Comparison of ENCODE assay signal across 24 cellular contexts in the genomic region with DNA sequence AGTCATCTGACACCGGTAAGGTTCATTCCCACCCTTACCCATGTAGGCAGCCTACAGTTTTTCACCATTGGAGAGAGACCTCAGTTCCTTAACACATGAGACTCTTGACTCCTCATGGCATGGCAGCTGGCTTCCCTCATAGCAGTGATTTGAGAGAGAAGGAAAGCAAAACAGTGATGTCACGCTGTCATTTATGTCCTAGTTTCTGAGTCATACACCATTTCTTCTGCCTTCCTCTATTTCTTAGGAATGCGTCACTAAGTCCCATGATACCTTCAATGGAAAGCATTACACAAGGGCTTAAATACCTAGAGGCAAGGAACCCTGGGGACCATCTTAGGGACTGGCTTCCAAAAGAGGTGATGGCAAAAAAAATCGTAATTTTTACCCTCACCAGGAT.
A peak's percentile ranks its signal among the peaks of the same experiment; 100 is the strongest.
DNase-seq lines count a peak whose midpoint lies in the region; ATAC-seq, FAIRE-seq and TF ChIP-seq lines count a peak whose summit lies in the region.
"Had no signal": no experiment of that assay in that cellular context is flagged by ENCODE, and none has a peak within 500 bp of the region (broad histone marks: within the 10 kb centered on the region; RNA-seq: fewer than 3 reads in every experiment).

No MANE protein-coding gene starts in this region.

- H3K4ac ChIP-seq in neuronal stem cell (ENCODE audit: low read length) = no peak overlapping the region

- no peak overlapping the region for H3K4me3 Mint-ChIP-seq in natural killer cell
- H3K4me3 Mint-ChIP-seq: activated CD4-positive, alpha-beta T cell treated with anti-CD3 and anti-CD28 coated beads, Interleukin-2, amount 10 ng/mL, durations not matched to agents 7 days and 5 days; activated T-cell treated with anti-CD3 and anti-CD28 coated beads, Interleukin-2, amount 50 U/mL, for 24 hours; HFFc6; IgD-negative memory B cell; neural crest cell; T-helper 2 cell treated with Interferon-gamma antibody and Interleukin-4, amounts not matched to agents 5 μg/mL and 100 μg/mL, for 36 hours had no signal

- H3K27ac Mint-ChIP-seq in natural killer cell = no peak overlapping the region
- H3K27ac Mint-ChIP-seq: activated CD4-positive, alpha-beta T cell treated with anti-CD3 and anti-CD28 coated beads, Interleukin-2, amount 10 ng/mL, durations not matched to agents 7 days and 5 days; activated T-cell treated with anti-CD3 and anti-CD28 coated beads, Interleukin-2, amount 50 U/mL, for 24 hours; HFFc6; IgD-negative memory B cell; T-helper 2 cell treated with Interferon-gamma antibody and Interleukin-4, amounts not matched to agents 5 μg/mL and 100 μg/mL, for 36 hours had no signal

- no peak overlapping the region for H3K4me3 ChIP-seq in GM23248
- no peak overlapping the region for H3K4me3 ChIP-seq in NB4 (ENCODE audit: low read depth, low read length)
- no peak overlapping the region for H3K4me3 ChIP-seq in choroid plexus epithelial cell (ENCODE audit: low read depth, low read length)
- H3K4me3 ChIP-seq in neuronal stem cell (ENCODE audit: low read length in 2 of 2) = no peak overlapping the region
- H3K4me3 ChIP-seq: BLaER1 treated with 17β-estradiol and CSF1 and Interleukin-3, amounts not matched to agents 10 nM and 100 nM had no signal

- H3K4me2 ChIP-seq in GM23248 (ENCODE audit: unreplicated experiment) (no peak overlapping the region), neuronal stem cell (ENCODE audit: insufficient read depth, low read length, poor library complexity, severe bottlenecking) (no peak overlapping the region)
- H3K4me2 ChIP-seq: BLaER1 treated with 17β-estradiol and CSF1 and Interleukin-3, amounts not matched to agents 10 nM and 100 nM had no signal

- no peak for FAIRE-seq in HTR-8/SVneo (lab: Jason Lieb, UNC)
- FAIRE-seq: kidney had no signal

- DNase-seq in GM23248 = peak; percentile 9
- DNase-seq in NB4 (ENCODE audit: low read depth) = peak; percentile 7
- peak; percentile 33 for DNase-seq in choroid plexus epithelial cell (ENCODE audit: low read depth)
- DNase-seq in myocyte (ENCODE audit: low read depth) = peak; percentile 67
- DNase-seq in neuronal stem cell (ENCODE audit: low spot score) = no peak
- no peak for DNase-seq in HTR-8/SVneo (ENCODE audit: insufficient read length, low spot score)
- DNase-seq in natural killer cell = no peak
- DNase-seq: activated CD4-positive, alpha-beta T cell treated with anti-CD3 and anti-CD28 coated beads, Interleukin-2, amount 10 ng/mL, durations not matched to agents 7 days and 5 days; activated gamma-delta T cell treated with Interleukin-2 at 50 U/mL for 16 hours; activated T-cell treated with anti-CD3 and anti-CD28 coated beads, Interleukin-2, amount 50 U/mL, for 24 hours; COR-L47; DMS79; HFFc6; kidney; NCI-H2081; NCI-H2227 treated with DMSO at 0.1 percent for 48 hours; NCI-H774; right cardiac atrium; stimulated activated CD4-positive, alpha-beta T cell treated with anti-CD3 and anti-CD28 coated beads, Interleukin-2, amount 100 ng/mL, for 48 hours had no signal

- H2BK5ac ChIP-seq in neuronal stem cell (ENCODE audit: low read length) = no peak overlapping the region

- H2AK5ac ChIP-seq in neuronal stem cell (ENCODE audit: low read depth, low read length) = no peak overlapping the region

- intact Hi-C loops in natural killer cell (cut with micrococcal nuclease) = no loop called here

- H3K27me3 ChIP-seq in GM23248 (replicated peaks; ENCODE audit: insufficient read depth) = no peaks in the 10 kb centered on the region
- H3K27me3 ChIP-seq in neuronal stem cell (ENCODE audit: control insufficient read depth in 3 of 3, insufficient read depth in 3 of 3, low read depth in 1 of 3, low read length in 3 of 3) = no peaks in the 10 kb centered on the region
- H3K27me3 ChIP-seq: BLaER1 treated with 17β-estradiol and CSF1 and Interleukin-3, amounts not matched to agents 10 nM and 100 nM had no signal

- H3K4me1 ChIP-seq in GM23248 (ENCODE audit: insufficient read depth) = peaks cover 18% of the 10 kb centered on the region
- peaks cover 0 to 7% of the 10 kb centered on the region in 2 donors for H3K4me1 ChIP-seq in neuronal stem cell (ENCODE audit: control insufficient read depth in 2 of 2, insufficient read depth in 1 of 2, low read depth in 1 of 2, low read length in 2 of 2)

- 78 to 84% methylated on average over 4 of the region's 4 CpGs for WGBS in GM23248 (ENCODE audit: low coverage in 1 of 2, low lambda C conversion rate in 2 of 2, missing lambda C conversion rate in 2 of 2), 2 experiments
- WGBS in neuronal stem cell (ENCODE audit: extremely low coverage in 2 of 2, insufficient read length in 2 of 2, insufficient replicate concordance in 1 of 2), 2 donors = no CpG with 5 or more reads among the region's 4 CpGs

- no peak overlapping the region for H3K18ac ChIP-seq in neuronal stem cell (ENCODE audit: low read length)

- no peak for ATAC-seq in natural killer cell
- ATAC-seq: right cardiac atrium, Right ventricle myocardium inferior had no signal

- no peak overlapping the region for H3K23ac ChIP-seq in neuronal stem cell (ENCODE audit: low read depth, low read length, poor library complexity)

- H3K79me2 ChIP-seq in GM23248 (ENCODE audit: insufficient read depth) = no peaks in the 10 kb centered on the region

- in situ Hi-C loops in GM23248 (cut with MboI) = no loop called here

- no peaks in the 10 kb centered on the region for H3K79me1 ChIP-seq in neuronal stem cell (ENCODE audit: low read depth, low read length)

- H4K8ac ChIP-seq in neuronal stem cell (ENCODE audit: low read depth, low read length) = no peak overlapping the region

- no peaks in the 10 kb centered on the region for H3K27me3 Mint-ChIP-seq in natural killer cell (ENCODE audit: low read depth in 2 of 2)
- H3K27me3 Mint-ChIP-seq: activated CD4-positive, alpha-beta T cell treated with anti-CD3 and anti-CD28 coated beads, Interleukin-2, amount 10 ng/mL, durations not matched to agents 7 days and 5 days; activated T-cell treated with anti-CD3 and anti-CD28 coated beads, Interleukin-2, amount 50 U/mL, for 24 hours had no signal

- no peak overlapping the region for H2BK120ac ChIP-seq in neuronal stem cell (ENCODE audit: low read depth, low read length)

- no peaks in the 10 kb centered on the region for H3K9me3 ChIP-seq in GM23248 (ENCODE audit: low read depth)
- H3K9me3 ChIP-seq in neuronal stem cell (replicated peaks in 1 of 2; ENCODE audit: control insufficient read depth in 2 of 2, insufficient read depth in 1 of 2, low read depth in 1 of 2, low read length in 2 of 2) = no peaks in the 10 kb centered on the region
- H3K9me3 ChIP-seq: BLaER1 treated with 17β-estradiol and CSF1 and Interleukin-3, amounts not matched to agents 10 nM and 100 nM had no signal

- no peak overlapping the region for H2BK12ac ChIP-seq in neuronal stem cell (ENCODE audit: low read length)

- peaks cover 6% of the 10 kb centered on the region for H3K36me3 Mint-ChIP-seq in natural killer cell
- H3K36me3 Mint-ChIP-seq: IgD-negative memory B cell had no signal

- no peaks in the 10 kb centered on the region for H4K20me1 ChIP-seq in GM23248 (ENCODE audit: insufficient read depth)
- H4K20me1 ChIP-seq: BLaER1 treated with 17β-estradiol and CSF1 and Interleukin-3, amounts not matched to agents 10 nM and 100 nM had no signal

- peaks cover 9 to 14% of the 10 kb centered on the region in 2 donors for H3K9me3 Mint-ChIP-seq in natural killer cell
- H3K9me3 Mint-ChIP-seq: activated CD4-positive, alpha-beta T cell treated with anti-CD3 and anti-CD28 coated beads, Interleukin-2, amount 10 ng/mL, durations not matched to agents 7 days and 5 days; activated T-cell treated with anti-CD3 and anti-CD28 coated beads, Interleukin-2, amount 50 U/mL, for 24 hours; HFFc6; T-helper 2 cell treated with Interferon-gamma antibody and Interleukin-4, amounts not matched to agents 5 μg/mL and 100 μg/mL, for 36 hours had no signal

- H3K9ac ChIP-seq in GM23248 (no peak overlapping the region), neuronal stem cell (ENCODE audit: low read depth, low read length, poor library complexity) (no peak overlapping the region)
- H3K9ac ChIP-seq: BLaER1 treated with 17β-estradiol and CSF1 and Interleukin-3, amounts not matched to agents 10 nM and 100 nM had no signal

- no peak for TF ChIP-seq POLR2A in NB4 (IDR thresholded peaks at IDR 0.05; ENCODE audit: extremely low read depth, insufficient read length)

- H3K9me2 ChIP-seq in GM23248 (ENCODE audit: insufficient read depth) = no peaks in the 10 kb centered on the region

- no peak overlapping the region for H2AFZ ChIP-seq in GM23248
- H2AFZ ChIP-seq in neuronal stem cell (ENCODE audit: low read length) = no peak overlapping the region

- no peak overlapping the region for H4K91ac ChIP-seq in neuronal stem cell (ENCODE audit: low read depth, low read length, poor library complexity)

- no peaks in the 10 kb centered on the region for H3K36me3 ChIP-seq in GM23248 (ENCODE audit: low read depth)
- no peaks in the 10 kb centered on the region for H3K36me3 ChIP-seq in neuronal stem cell (replicated peaks in 1 of 2; ENCODE audit: control insufficient read depth in 2 of 2, insufficient read depth in 2 of 2, low read length in 2 of 2)
- H3K36me3 ChIP-seq: BLaER1 treated with 17β-estradiol and CSF1 and Interleukin-3, amounts not matched to agents 10 nM and 100 nM had no signal

- TF ChIP-seq CTCF in NB4 (IDR thresholded peaks at IDR 0.05; ENCODE audit: low read depth, low read length) (no peak), choroid plexus epithelial cell (conservative IDR thresholded peaks at IDR 0.05; ENCODE audit: low read depth, low read length) (no peak), natural killer cell (IDR thresholded peaks at IDR 0.05) (no peak)

- peaks cover 14% of the 10 kb centered on the region for H3F3A ChIP-seq in GM23248 (ENCODE audit: insufficient read depth)

- H3K4me1 Mint-ChIP-seq in natural killer cell = no peaks in the 10 kb centered on the region
- H3K4me1 Mint-ChIP-seq: activated CD4-positive, alpha-beta T cell treated with anti-CD3 and anti-CD28 coated beads, Interleukin-2, amount 10 ng/mL, durations not matched to agents 7 days and 5 days; IgD-negative memory B cell; neural crest cell had no signal

- no peak overlapping the region for H3K14ac ChIP-seq in neuronal stem cell (ENCODE audit: low read length)

- H2BK15ac ChIP-seq in neuronal stem cell (ENCODE audit: low read length) = no peak overlapping the region

- H3K27ac ChIP-seq in GM23248 (no peak overlapping the region), neuronal stem cell (replicated peaks; ENCODE audit: low read length) (no peak overlapping the region)
- H3K27ac ChIP-seq: BLaER1 treated with 17β-estradiol and CSF1 and Interleukin-3, amounts not matched to agents 10 nM and 100 nM had no signal

Comparison
In these comparisons a context has a peak if more than half of its experiments do, and no peak if none do; other contexts are left out.
1. DNase-seq: peak in GM23248 (single experiment), NB4 (single experiment), choroid plexus epithelial cell (single experiment) and myocyte (single experiment); none in neuronal stem cell (single experiment), HTR-8/SVneo (single experiment) and natural killer cell (single experiment).